Comparison of ENCODE assay signal across 10 cellular contexts in genomic region chr22:30541511-30541910, GRCh38. TPM values are rescaled to one million over a fixed set of nuclear protein-coding genes. Genes with fewer than 3 reads are reported as not detected.
DNase-seq lines count a peak whose midpoint lies in the region; ATAC-seq, FAIRE-seq and TF ChIP-seq lines count a peak whose summit lies in the region.
"Not testable (repeated sequence)": the region's sequence is repeated elsewhere in the genome, so short reads cannot be mapped to it uniquely, and the experiment has no call there.
"Had no signal": no experiment of that assay in that cellular context is flagged by ENCODE, and none has a peak within 500 bp of the region (broad histone marks: within the 10 kb centered on the region; RNA-seq: fewer than 3 reads in every experiment).

No MANE protein-coding gene starts in this region.

- DNase-seq in left ventricle myocardium inferior; naive thymus-derived CD8-positive, alpha-beta T cell; pancreas; type B pancreatic cell (ENCODE audit: extremely low spot score, unreplicated experiment): not testable (repeated sequence)
- peak; percentile 67 for DNase-seq in kidney tubule cell (ENCODE audit: low spot score)

- H3K27ac Mint-ChIP-seq in naive thymus-derived CD8-positive, alpha-beta T cell, result peak overlapping the region in 1 of 10 donors; percentile 37
- H3K27ac Mint-ChIP-seq in type B pancreatic cell, result not testable (repeated sequence)

- H3K27me3 Mint-ChIP-seq in naive thymus-derived CD8-positive, alpha-beta T cell, result peaks cover 24 to 65% (median 38%) of the 10 kb centered on the region in 5 donors
- H3K27me3 Mint-ChIP-seq in type B pancreatic cell, result peaks cover 25% of the 10 kb centered on the region

- intact Hi-C loops in left ventricle myocardium inferior (cut with micrococcal nuclease); pancreas (cut with DNase I): not testable (repeated sequence)

- FAIRE-seq in pancreas (lab: Jason Lieb, UNC), result not testable (repeated sequence)

- not testable (repeated sequence) for H3K4me1 ChIP-seq in ES-I3 (ENCODE audit: insufficient read depth, low read length); ectodermal cell (ENCODE audit: control insufficient read depth, insufficient read depth, low read length); pancreas
- H3K4me1 ChIP-seq in left ventricle myocardium inferior, result peaks cover 12% of the 10 kb centered on the region

- H3K27me3 ChIP-seq in ectodermal cell (ENCODE audit: control insufficient read depth, insufficient read depth, low read length, poor library complexity, severe bottlenecking) (peaks cover 19% of the 10 kb centered on the region), left ventricle myocardium inferior (ENCODE audit: low read depth) (peaks cover 71% of the 10 kb centered on the region)
- H3K27me3 ChIP-seq in pancreas, result not testable (repeated sequence)

- H3K9me3 ChIP-seq in ES-I3 (ENCODE audit: control insufficient read depth, insufficient read depth, low read length); ectodermal cell (ENCODE audit: control insufficient read depth, low read length); left ventricle myocardium inferior (replicated peaks); pancreas: not testable (repeated sequence)

- H3K27ac ChIP-seq in VCaP, result peak overlapping the region; percentile 49; the same call in 1 of the 2 replicates
- not testable (repeated sequence) for H3K27ac ChIP-seq in ectodermal cell (ENCODE audit: insufficient read depth, low read depth, low read length, poor library complexity, severe bottlenecking); left ventricle myocardium inferior (replicated peaks)
- H3K27ac ChIP-seq in pancreas, result peak overlapping the region in 1 of 4 donors; percentile 57

- H3K4me1 Mint-ChIP-seq in naive thymus-derived CD8-positive, alpha-beta T cell, result peaks cover 0 to 10% (median 4%) of the 10 kb centered on the region in 4 donors
- not testable (repeated sequence) for H3K4me1 Mint-ChIP-seq in type B pancreatic cell (ENCODE audit: unreplicated experiment)

- H3K4me3 ChIP-seq in ectodermal cell (ENCODE audit: insufficient read depth, low read depth, low read length), result peak overlapping the region; percentile 45
- peak overlapping the region; percentile 61 for H3K4me3 ChIP-seq in left ventricle myocardium inferior
- peak overlapping the region in 2 of 4 donors; percentile 49 to 57 for H3K4me3 ChIP-seq in pancreas

- not testable (repeated sequence) for H3K36me3 ChIP-seq in ES-I3 (ENCODE audit: insufficient read depth, low read length); ectodermal cell (ENCODE audit: control insufficient read depth, insufficient read depth, low read length); left ventricle myocardium inferior; pancreas

- peak overlapping the region; percentile 53 for H3K9ac ChIP-seq in ES-I3 (ENCODE audit: low read depth, low read length)

- peak overlapping the region in 7 of 10 donors; percentile 25 to 57 (median 39) for H3K4me3 Mint-ChIP-seq in naive thymus-derived CD8-positive, alpha-beta T cell
- H3K4me3 Mint-ChIP-seq in type B pancreatic cell, result peak overlapping the region; percentile 83

- TF ChIP-seq CTCF in VCaP (conservative IDR thresholded peaks at IDR 0.05); left ventricle myocardium inferior (IDR thresholded peaks at IDR 0.05; ENCODE audit: borderline replicate concordance); pancreas (IDR thresholded peaks at IDR 0.05); type B pancreatic cell (conservative IDR thresholded peaks at IDR 0.05): not testable (repeated sequence)

- ATAC-seq in naive thymus-derived CD8-positive, alpha-beta T cell, result not testable (repeated sequence)
- ATAC-seq in pancreas, result peak; percentile 16 to 50 (median 39)

- WGBS in ectodermal cell, 2 experiments, result 85 to 93% methylated on average over 3 of the region's 3 CpGs
- WGBS in pancreas, 2 donors, result 68 to 73% methylated on average over 3 of the region's 3 CpGs

- not testable (repeated sequence) for H3K9me3 Mint-ChIP-seq in naive thymus-derived CD8-positive, alpha-beta T cell; type B pancreatic cell

- POLR2A ChIA-PET in naive thymus-derived CD8-positive, alpha-beta T cell (lab: Charles Lee), result not testable (repeated sequence)

- H3K36me3 Mint-ChIP-seq in naive thymus-derived CD8-positive, alpha-beta T cell; type B pancreatic cell: not testable (repeated sequence)

RNA-seq across cellular contexts. Expression of gene SEC14L6, which starts 5.0 kb away (rescaled TPM):
- 2.2 TPM for polyA plus RNA-seq in ectodermal cell (2013, experiment 1 of 4)
- 2.2 TPM for polyA plus RNA-seq in ectodermal cell (2013, experiment 2 of 4)
- polyA plus RNA-seq in ectodermal cell (2013, experiment 3 of 4), result 1.7 TPM
- 2.0 TPM for polyA plus RNA-seq in ectodermal cell (2013, experiment 4 of 4)
- total RNA-seq in left ventricle myocardium inferior, result not detected
- total RNA-seq in naive thymus-derived CD8-positive, alpha-beta T cell, result not detected
- polyA plus RNA-seq in naive thymus-derived CD8-positive, alpha-beta T cell, result not detected
- total RNA-seq in pancreas, result 1 to 10 TPM in 5 of 6 donors, under 1 TPM in 1; 0.51 to 3.9 (median 2.3) TPM
- polyA plus RNA-seq in pancreas, result 1 to 10 TPM; 3.0 to 6.0 TPM
- 0.98 and 1.5 TPM in 2 replicates for total RNA-seq in type B pancreatic cell (ENCODE audit: low replicate concordance)
- polyA plus RNA-seq: A549, CD14-positive monocyte had no signal

RNA-seq across cellular contexts. Expression of gene GAL3ST1, which starts 33.0 kb away (rescaled TPM):
- polyA plus RNA-seq in ectodermal cell (2013, experiment 1 of 4), result 9.5 TPM
- polyA plus RNA-seq in ectodermal cell (2013, experiment 2 of 4), result 7.5 TPM
- polyA plus RNA-seq in ectodermal cell (2013, experiment 3 of 4), result 6.8 TPM
- 5.9 TPM for polyA plus RNA-seq in ectodermal cell (2013, experiment 4 of 4)
- 0.16 TPM for total RNA-seq in left ventricle myocardium inferior
- total RNA-seq in naive thymus-derived CD8-positive, alpha-beta T cell, result 1 to 10 TPM; 1.6 to 2.7 TPM
- 1 to 10 TPM in 1 of 3 donors, not detected in 2; 1.1 TPM for polyA plus RNA-seq in naive thymus-derived CD8-positive, alpha-beta T cell
- total RNA-seq in pancreas, result 1 to 10 TPM; 2.2 to 6.6 (median 3.4) TPM
- polyA plus RNA-seq in pancreas, result 1 to 10 TPM; 8.1 to 8.5 TPM
- total RNA-seq in type B pancreatic cell (ENCODE audit: low replicate concordance), result 5.0 and 5.9 TPM in 2 replicates
- polyA plus RNA-seq: CD14-positive monocyte had no signal

RNA-seq across cellular contexts. Expression of gene SEC14L4, which starts 36.0 kb away (rescaled TPM):
- polyA plus RNA-seq in ectodermal cell (2013, experiment 1 of 4), result 0.20 TPM
- 0.32 TPM for polyA plus RNA-seq in ectodermal cell (2013, experiment 2 of 4)
- 0.16 TPM for polyA plus RNA-seq in ectodermal cell (2013, experiment 3 of 4)
- 0.24 TPM for polyA plus RNA-seq in ectodermal cell (2013, experiment 4 of 4)
- total RNA-seq in left ventricle myocardium inferior (0.11 TPM), pancreas (1 to 10 TPM in 1 of 6 donors, under 1 TPM in 2, not detected in 3; 0.12 to 1.4 (median 0.12) TPM), type B pancreatic cell (ENCODE audit: low replicate concordance) (not detected in 2 replicates)
- not detected for total RNA-seq in naive thymus-derived CD8-positive, alpha-beta T cell
- not detected for polyA plus RNA-seq in naive thymus-derived CD8-positive, alpha-beta T cell
- polyA plus RNA-seq in pancreas, result under 1 TPM; 0.33 to 0.46 TPM
- polyA plus RNA-seq: CD14-positive monocyte had no signal

RNA-seq across cellular contexts. Expression of gene PES1, which starts 50.2 kb away (rescaled TPM):
- polyA plus RNA-seq in ectodermal cell (2013, experiment 1 of 4), result 80.7 TPM
- polyA plus RNA-seq in ectodermal cell (2013, experiment 2 of 4), result 84.6 TPM
- 56.5 TPM for polyA plus RNA-seq in ectodermal cell (2013, experiment 3 of 4)
- polyA plus RNA-seq in ectodermal cell (2013, experiment 4 of 4), result 58.6 TPM
- total RNA-seq in left ventricle myocardium inferior, result 23.1 TPM
- total RNA-seq in naive thymus-derived CD8-positive, alpha-beta T cell, result 10 to 100 TPM; 60.4 to 70.2 TPM
- 10 to 100 TPM; 34.0 to 57.8 (median 34.3) TPM for polyA plus RNA-seq in naive thymus-derived CD8-positive, alpha-beta T cell
- 10 to 100 TPM; 33.8 to 66.9 (median 36.7) TPM for total RNA-seq in pancreas
- polyA plus RNA-seq in pancreas, result 10 to 100 TPM; 54.1 to 55.8 TPM
- total RNA-seq in type B pancreatic cell (ENCODE audit: low replicate concordance), result 71.3 and 77.0 TPM in 2 replicates
